ENCODE assay signal across 10 cellular contexts in genomic region chr5:1290956-1291355, GRCh38. TPM values are rescaled to one million over a fixed set of nuclear protein-coding genes. Genes with fewer than 3 reads are reported as not detected.
DNase-seq lines count a peak whose midpoint lies in the region; ATAC-seq and TF ChIP-seq lines count a peak whose summit lies in the region.
"Not testable (repeated sequence)": the region's sequence is repeated elsewhere in the genome, so short reads cannot be mapped to it uniquely, and the experiment has no call there.
"Had no signal": no experiment of that assay in that cellular context is flagged by ENCODE, and none has a peak within 500 bp of the region (broad histone marks: within the 10 kb centered on the region; RNA-seq: fewer than 3 reads in every experiment).

No MANE protein-coding gene starts in this region.

- H3K27me3 ChIP-seq in sigmoid colon (peaks cover 14 to 56% (median 37%) of the 10 kb centered on the region in 3 donors), upper lobe of right lung (peaks cover 23% of the 10 kb centered on the region)

- not testable (repeated sequence) for H3K9me3 ChIP-seq in sigmoid colon, upper lobe of right lung

- intact Hi-C loops in sigmoid colon (cut with DNase I); upper lobe of right lung (cut with DNase I): not testable (repeated sequence)

- H3K27ac Mint-ChIP-seq in activated T-cell treated with anti-CD3 and anti-CD28 coated beads, Interleukin-2, amount 50 U/mL, for 24 hours; chondrocyte (ENCODE audit: unreplicated experiment): not testable (repeated sequence)

- H3K4me3 ChIP-seq in sigmoid colon, upper lobe of right lung: not testable (repeated sequence)

- H3K9me3 Mint-ChIP-seq in activated T-cell treated with anti-CD3 and anti-CD28 coated beads, Interleukin-2, amount 50 U/mL, for 24 hours: not testable (repeated sequence)
- peaks cover 14% of the 10 kb centered on the region for H3K9me3 Mint-ChIP-seq in chondrocyte (ENCODE audit: low read depth)

- not testable (repeated sequence) for H3K4me1 ChIP-seq in sigmoid colon, upper lobe of right lung

- not testable (repeated sequence) for TF ChIP-seq POLR2A in sigmoid colon (IDR thresholded peaks at IDR 0.05)

- not testable (repeated sequence) for H3K36me3 ChIP-seq in sigmoid colon, upper lobe of right lung

- H3K27me3 Mint-ChIP-seq in activated T-cell treated with anti-CD3 and anti-CD28 coated beads, Interleukin-2, amount 50 U/mL, for 24 hours: not testable (repeated sequence)
- H3K27me3 Mint-ChIP-seq in chondrocyte (ENCODE audit: low read depth): peaks cover 28% of the 10 kb centered on the region

- WGBS in sigmoid colon, 2 donors: 39 to 76% methylated on average over 24 of the region's 24 CpGs

- not testable (repeated sequence) for TF ChIP-seq EP300 in sigmoid colon (IDR thresholded peaks at IDR 0.05)

- not testable (repeated sequence) for TF ChIP-seq CTCF in chondrocyte (IDR thresholded peaks at IDR 0.05); sigmoid colon (IDR thresholded peaks at IDR 0.05); upper lobe of right lung (IDR thresholded peaks at IDR 0.05)

- ATAC-seq in upper lobe of right lung: not testable (repeated sequence)

- peaks cover 16% of the 10 kb centered on the region for H3K4me1 Mint-ChIP-seq in activated T-cell treated with anti-CD3 and anti-CD28 coated beads, Interleukin-2, amount 50 U/mL, for 24 hours (ENCODE audit: low read depth)
- not testable (repeated sequence) for H3K4me1 Mint-ChIP-seq in chondrocyte (ENCODE audit: low read depth)

- not testable (repeated sequence) for H3K4me3 Mint-ChIP-seq in activated T-cell treated with anti-CD3 and anti-CD28 coated beads, Interleukin-2, amount 50 U/mL, for 24 hours; chondrocyte (ENCODE audit: unreplicated experiment)

- DNase-seq in DMS53 (lab: John Stamatoyannopoulos, UW) (peak; percentile 56), chondrocyte (ENCODE audit: low spot score) (peak; percentile 79), islet precursor cell (peak; percentile 41), mesenteric fat pad (ENCODE audit: low spot score) (peak; percentile 20), sigmoid colon (peak; percentile 34), upper lobe of right lung (peak; percentile 36)
- DNase-seq in activated CD4-positive, CD25-positive, alpha-beta regulatory T cell treated with anti-CD3 and anti-CD28 coated beads, Interleukin-2, amount 50 U/mL, for 72 hours: peak; percentile 4
- peak; percentile 23 for DNase-seq in activated T-cell treated with anti-CD3 and anti-CD28 coated beads, Interleukin-2, amount 50 U/mL, for 24 hours

- not testable (repeated sequence) for H3K27ac ChIP-seq in sigmoid colon, upper lobe of right lung

- peaks cover 31% of the 10 kb centered on the region for H3K36me3 Mint-ChIP-seq in activated T-cell treated with anti-CD3 and anti-CD28 coated beads, Interleukin-2, amount 50 U/mL, for 24 hours (ENCODE audit: low read depth)
- not testable (repeated sequence) for H3K36me3 Mint-ChIP-seq in chondrocyte (ENCODE audit: low read depth)

RNA-seq across cellular contexts. Expression of gene TERT, which starts 3.9 kb away (rescaled TPM):
- total RNA-seq in chondrocyte (not detected in 3 replicates), mesenteric fat pad (not detected), sigmoid colon (not detected), upper lobe of right lung (not detected)
- 1 to 10 TPM in 1 of 3 donors, not detected in 2; 2.9 TPM for polyA plus RNA-seq in sigmoid colon
- total RNA-seq: GM23248 had no signal
- polyA plus RNA-seq: BJ, GM23248 had no signal

RNA-seq across cellular contexts. Expression of gene CLPTM1L, which starts 53.9 kb away (rescaled TPM):
- total RNA-seq in chondrocyte (75.8 to 108 TPM (median 81.6 TPM) in 3 replicates), mesenteric fat pad (112 TPM), sigmoid colon (10 to 100 TPM; 49.5 to 67.8 (median 58.9) TPM), upper lobe of right lung (153 TPM)
- 10 to 100 TPM; 33.1 to 90.5 (median 33.6) TPM for polyA plus RNA-seq in sigmoid colon

Comparison
In these comparisons a context has a peak if more than half of its experiments do, and no peak if none do; other contexts are left out.
1. DNase-seq: peak in every context shown above with its lines; median percentile 79 in chondrocyte; 56 in DMS53; 41 in islet precursor cell; 36 in upper lobe of right lung; 34 in sigmoid colon; 23 in activated T-cell treated with anti-CD3 and anti-CD28 coated beads, Interleukin-2, amount 50 U/mL, for 24 hours; 20 in mesenteric fat pad; 4 in activated CD4-positive, CD25-positive, alpha-beta regulatory T cell treated with anti-CD3 and anti-CD28 coated beads, Interleukin-2, amount 50 U/mL, for 72 hours.